ENCODE assay signal across 17 cellular contexts in the genomic region with DNA sequence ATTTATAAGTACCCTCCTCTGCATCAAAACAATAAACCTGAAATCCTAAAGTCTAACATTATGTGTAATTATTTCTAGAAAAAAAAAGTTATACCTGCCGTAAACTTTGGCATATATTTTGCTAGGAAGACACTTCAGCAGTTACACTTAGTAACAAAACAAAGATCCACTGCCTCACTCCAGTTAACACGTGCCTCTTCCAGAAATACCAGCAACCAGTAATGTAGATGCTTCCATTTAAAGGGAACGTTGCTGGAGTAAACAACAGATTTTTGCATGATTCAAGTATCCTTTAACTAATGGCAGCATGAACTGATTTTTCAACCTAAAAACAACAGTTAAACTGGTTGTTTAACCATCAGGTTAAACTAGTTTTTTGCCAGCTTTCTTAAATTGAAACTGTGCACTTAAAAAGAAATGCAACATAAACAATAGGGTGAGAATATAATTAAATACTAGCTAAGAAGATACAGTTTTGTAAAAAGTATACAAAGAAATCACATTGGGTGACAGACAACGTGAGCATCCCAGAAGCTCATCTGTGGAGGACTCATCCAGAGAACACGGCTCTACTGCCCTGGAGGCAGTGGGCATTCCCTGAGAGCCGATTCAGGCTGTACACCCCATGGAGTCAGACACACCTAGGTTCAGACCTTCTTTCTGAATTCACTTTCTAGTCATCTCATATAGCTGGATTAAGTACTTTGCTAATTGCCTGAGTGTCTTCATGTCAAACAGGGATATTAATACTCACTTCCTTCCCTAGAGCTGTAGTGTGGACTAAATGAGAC. TPM values are rescaled to one million over a fixed set of nuclear protein-coding genes. Genes with fewer than 3 reads are reported as not detected.
DNase-seq lines count a peak whose midpoint lies in the region; ATAC-seq and TF ChIP-seq lines count a peak whose summit lies in the region.
"Had no signal": no experiment of that assay in that cellular context is flagged by ENCODE, and none has a peak within 500 bp of the region (broad histone marks: within the 10 kb centered on the region; RNA-seq: fewer than 3 reads in every experiment).

No MANE protein-coding gene starts in this region.

- H3K27ac Mint-ChIP-seq in activated T-cell treated with anti-CD3 and anti-CD28 coated beads, Interleukin-2, amount 50 U/mL, for 72 hours = peak overlapping the region; percentile 77
- H3K27ac Mint-ChIP-seq in T-cell = peak overlapping the region; percentile 78 to 79
- peak overlapping the region; percentile 14 to 70 for H3K27ac Mint-ChIP-seq in stimulated activated naive CD8-positive, alpha-beta T cell treated with anti-CD3 and anti-CD28 coated beads, Interleukin-15, amount 100 ng/mL, for 72 hours
- H3K27ac Mint-ChIP-seq: brain, HFFc6 had no signal

- H3K27ac ChIP-seq in foreskin keratinocyte = no peak overlapping the region
- H3K27ac ChIP-seq: ovary had no signal

- H3K9me3 Mint-ChIP-seq in activated T-cell treated with anti-CD3 and anti-CD28 coated beads, Interleukin-2, amount 50 U/mL, for 72 hours = no peaks in the 10 kb centered on the region
- no peaks in the 10 kb centered on the region for H3K9me3 Mint-ChIP-seq in T-cell
- H3K9me3 Mint-ChIP-seq in stimulated activated naive CD8-positive, alpha-beta T cell treated with anti-CD3 and anti-CD28 coated beads, Interleukin-15, amount 100 ng/mL, for 72 hours = no peaks in the 10 kb centered on the region
- H3K9me3 Mint-ChIP-seq: brain, HFFc6 had no signal

- no peaks in the 10 kb centered on the region for H3K27me3 Mint-ChIP-seq in activated T-cell treated with anti-CD3 and anti-CD28 coated beads, Interleukin-2, amount 50 U/mL, for 72 hours (ENCODE audit: low read depth)
- H3K27me3 Mint-ChIP-seq in T-cell = no peaks in the 10 kb centered on the region
- H3K27me3 Mint-ChIP-seq in stimulated activated naive CD8-positive, alpha-beta T cell treated with anti-CD3 and anti-CD28 coated beads, Interleukin-15, amount 100 ng/mL, for 72 hours = no peaks in the 10 kb centered on the region
- H3K27me3 Mint-ChIP-seq: brain had no signal

- H3K4me1 Mint-ChIP-seq in activated T-cell treated with anti-CD3 and anti-CD28 coated beads, Interleukin-2, amount 50 U/mL, for 72 hours (ENCODE audit: low read depth) = peaks cover 94% of the 10 kb centered on the region
- H3K4me1 Mint-ChIP-seq in T-cell = peaks cover 85 to 90% (median 89%) of the 10 kb centered on the region in 3 donors
- H3K4me1 Mint-ChIP-seq in stimulated activated naive CD8-positive, alpha-beta T cell treated with anti-CD3 and anti-CD28 coated beads, Interleukin-15, amount 100 ng/mL, for 72 hours = peaks cover 89% of the 10 kb centered on the region

- peak overlapping the region in 1 of 2 donors; percentile 51 for H3K4me3 Mint-ChIP-seq in activated T-cell treated with anti-CD3 and anti-CD28 coated beads, Interleukin-2, amount 50 U/mL, for 72 hours
- H3K4me3 Mint-ChIP-seq in T-cell = peak overlapping the region; percentile 49 to 76 (median 58)
- peak overlapping the region; percentile 69 to 71 for H3K4me3 Mint-ChIP-seq in stimulated activated naive CD8-positive, alpha-beta T cell treated with anti-CD3 and anti-CD28 coated beads, Interleukin-15, amount 100 ng/mL, for 72 hours
- H3K4me3 Mint-ChIP-seq: brain, HFFc6 had no signal

- CTCF ChIA-PET in T-cell (lab: Charles Lee) = interaction anchor here (0.5 to 2.4 kb wide), 7 partner anchors 10 to 147 kb away, joined by 3 to 10 read pairs (median 4); no protein-coding TSS in a partner anchor

- peaks cover 5 to 10% of the 10 kb centered on the region in 2 donors for H3K36me3 Mint-ChIP-seq in activated T-cell treated with anti-CD3 and anti-CD28 coated beads, Interleukin-2, amount 50 U/mL, for 72 hours (ENCODE audit: insufficient read depth in 2 of 2)
- peaks cover 41% of the 10 kb centered on the region for H3K36me3 Mint-ChIP-seq in T-cell
- H3K36me3 Mint-ChIP-seq: brain had no signal

- POLR2A ChIA-PET in T-cell (lab: Charles Lee) = interaction anchor here in 1 of 2 donors (0.6 to 0.9 kb wide), 2 partner anchors 9 to 34 kb away, joined by 3 to 4 read pairs; no protein-coding TSS in a partner anchor

- H3K4me1 ChIP-seq in foreskin keratinocyte = no peaks in the 10 kb centered on the region

- H3K27me3 ChIP-seq in foreskin keratinocyte = peaks cover 13% of the 10 kb centered on the region
- H3K27me3 ChIP-seq: ovary had no signal

- TF ChIP-seq CTCF in foreskin keratinocyte (conservative IDR thresholded peaks at IDR 0.05) = no peak

- no peak for DNase-seq in activated T-cell treated with anti-CD3 and anti-CD28 coated beads, Interleukin-2, amount 50 U/mL, for 72 hours
- no peak for DNase-seq in activated T-cell treated with anti-CD3 and anti-CD28 coated beads, Interleukin-2, amount 50 U/mL, for 48 hours
- DNase-seq in T-cell (no peak), foreskin keratinocyte (no peak), NCI-H2196 treated with DMSO at 0.1 percent for 48 hours (lab: John Stamatoyannopoulos, UW; ENCODE audit: unreplicated experiment) (no peak), midbrain (lab: John Stamatoyannopoulos, UW) (no peak), SW480 (ENCODE audit: low spot score) (no peak)
- DNase-seq in stimulated activated naive CD8-positive, alpha-beta T cell treated with anti-CD3 and anti-CD28 coated beads, Interleukin-15, amount 100 ng/mL, for 72 hours = no peak
- DNase-seq: activated CD4-positive, alpha-beta T cell treated with anti-CD3 and anti-CD28 coated beads for 4 hours; effector CD4-positive, alpha-beta T cell; HFFc6; NCI-H1092 treated with DMSO at 0.1 percent for 48 hours; ovary; SIG-M5; stimulated activated naive CD4-positive, alpha-beta T cell treated with Interleukin-2 at 50 U/mL for 16 hours had no signal

- no peak for ATAC-seq in activated T-cell treated with anti-CD3 and anti-CD28 coated beads, Interleukin-2, amount 50 U/mL, for 72 hours (replicated peaks in 1 of 2)
- ATAC-seq in T-cell (replicated peaks in 1 of 4) (no peak), foreskin keratinocyte (peak; percentile 16)
- no peak for ATAC-seq in stimulated activated naive CD8-positive, alpha-beta T cell treated with anti-CD3 and anti-CD28 coated beads, Interleukin-15, amount 100 ng/mL, for 72 hours
- ATAC-seq: K562 had no signal

RNA-seq across cellular contexts. Expression of a gene that starts 22.3 kb away (rescaled TPM):
- 100 to 1,000 TPM; 108 to 109 TPM for total RNA-seq in activated T-cell treated with anti-CD3 and anti-CD28 coated beads, Interleukin-2, amount 50 U/mL, for 72 hours
- total RNA-seq in T-cell = 100 to 1,000 TPM; 185 to 220 (median 199) TPM
- total RNA-seq in foreskin keratinocyte = 0.31 and 0.63 TPM in 2 replicates
- polyA plus RNA-seq in foreskin keratinocyte = 0.17 and 0.26 TPM in 2 replicates

Comparison
In these comparisons a context has a peak if more than half of its experiments do, and no peak if none do; other contexts are left out.
1. RNA of a gene that starts 22.3 kb away (total RNA-seq): 185 to 220 TPM in T-cell and 108 to 109 TPM in activated T-cell treated with anti-CD3 and anti-CD28 coated beads, Interleukin-2, amount 50 U/mL, for 72 hours; 0.31 to 0.63 TPM in foreskin keratinocyte; every median in the first group is over 10 times any median in the second.
2. Peak in every context shown above with its lines, with median percentiles within 50 percentile points of each other: H3K27ac Mint-ChIP-seq.